In the genomic region with DNA sequence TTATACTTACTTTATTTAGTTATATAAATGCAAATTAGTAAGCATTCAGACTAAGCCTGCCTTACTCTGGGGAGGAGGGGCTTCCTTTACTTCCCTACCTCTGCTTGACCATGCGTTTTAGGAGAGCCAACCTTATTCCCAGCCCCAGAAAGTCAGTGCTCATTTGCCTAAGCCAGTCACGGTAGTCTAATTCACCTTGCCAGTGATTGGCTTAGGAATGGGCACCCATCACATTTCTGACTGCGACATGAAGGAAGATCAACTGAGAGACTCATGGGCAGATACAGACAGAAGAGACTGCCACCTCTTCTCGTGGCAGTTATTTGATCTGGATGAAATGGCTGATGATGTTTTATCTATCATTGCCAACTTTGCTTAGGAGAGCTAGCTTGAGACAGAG, we compare ENCODE assay signal across 18 cellular contexts.
"Had no signal": no experiment of that assay in that cellular context is flagged by ENCODE, and none has a peak within 500 bp of the region (broad histone marks: within the 10 kb centered on the region; RNA-seq: fewer than 3 reads in every experiment).

No MANE protein-coding gene starts in this region.

- H3K4me3 Mint-ChIP-seq: activated naive CD4-positive, alpha-beta T cell treated with anti-CD3 and anti-CD28 coated beads, Interleukin-2, amount 50 U/mL, for 24 hours; activated T-cell treated with anti-CD3 and anti-CD28 coated beads, Interleukin-2, amount 50 U/mL, for 24 hours; brain; naive thymus-derived CD8-positive, alpha-beta T cell; T-helper 1 cell treated with Interleukin-12 subunit alpha and Interleukin-12 subunit beta and Interleukin-4 antibody, amounts not matched to agents 30 μg/mL and 1 μg/mL, for 36 hours had no signal

- H3K36me3 ChIP-seq: stomach, thyroid gland had no signal

- H3K9me3 Mint-ChIP-seq: activated naive CD4-positive, alpha-beta T cell treated with anti-CD3 and anti-CD28 coated beads, Interleukin-2, amount 50 U/mL, for 24 hours; activated T-cell treated with anti-CD3 and anti-CD28 coated beads, Interleukin-2, amount 50 U/mL, for 24 hours; brain; naive thymus-derived CD8-positive, alpha-beta T cell; T-helper 1 cell treated with Interleukin-12 subunit alpha and Interleukin-12 subunit beta and Interleukin-4 antibody, amounts not matched to agents 30 μg/mL and 1 μg/mL, for 36 hours had no signal

- H3K27ac Mint-ChIP-seq: activated naive CD4-positive, alpha-beta T cell treated with anti-CD3 and anti-CD28 coated beads, Interleukin-2, amount 50 U/mL, for 24 hours; activated T-cell treated with anti-CD3 and anti-CD28 coated beads, Interleukin-2, amount 50 U/mL, for 24 hours; progenitor cell of endocrine pancreas; T-helper 1 cell treated with Interleukin-12 subunit alpha and Interleukin-12 subunit beta and Interleukin-4 antibody, amounts not matched to agents 30 μg/mL and 1 μg/mL, for 36 hours had no signal

- H3K27me3 Mint-ChIP-seq: activated naive CD4-positive, alpha-beta T cell treated with anti-CD3 and anti-CD28 coated beads, Interleukin-2, amount 50 U/mL, for 24 hours; activated T-cell treated with anti-CD3 and anti-CD28 coated beads, Interleukin-2, amount 50 U/mL, for 24 hours; naive thymus-derived CD8-positive, alpha-beta T cell; progenitor cell of endocrine pancreas had no signal

- H3K27ac ChIP-seq: epithelial cell of prostate had no signal

- H3K4me3 ChIP-seq: mucosa of descending colon, stomach, thyroid gland had no signal

- DNase-seq: activated CD4-positive, alpha-beta T cell treated with anti-CD3 and anti-CD28 coated beads, Interleukin-2, amount 50 U/mL, for 1 hour; activated effector memory CD4-positive, alpha-beta T cell treated with Interleukin-2 at 50 U/mL for 16 hours; activated T-cell treated with anti-CD3 and anti-CD28 coated beads, Interleukin-2, amount 50 U/mL, for 24 hours; amygdala; effector memory CD4-positive, alpha-beta T cell; hypothalamus; mammary epithelial cell; mucosa of descending colon; naive thymus-derived CD8-positive, alpha-beta T cell; stimulated activated CD4-positive, alpha-beta T cell treated with anti-CD3 and anti-CD28 coated beads, Interleukin-15, amount 100 ng/mL, for 24 hours; stimulated activated CD4-positive, alpha-beta T cell treated with anti-CD3 and anti-CD28 coated beads, Interleukin-4, amount 100 ng/mL, for 24 hours; stomach; thyroid gland had no signal

- H3K27me3 ChIP-seq: stomach, thyroid gland had no signal

- ATAC-seq: mucosa of descending colon; naive thymus-derived CD8-positive, alpha-beta T cell had no signal

- H3K9me3 ChIP-seq: mucosa of descending colon, stomach, thyroid gland had no signal
